In the genomic region with DNA sequence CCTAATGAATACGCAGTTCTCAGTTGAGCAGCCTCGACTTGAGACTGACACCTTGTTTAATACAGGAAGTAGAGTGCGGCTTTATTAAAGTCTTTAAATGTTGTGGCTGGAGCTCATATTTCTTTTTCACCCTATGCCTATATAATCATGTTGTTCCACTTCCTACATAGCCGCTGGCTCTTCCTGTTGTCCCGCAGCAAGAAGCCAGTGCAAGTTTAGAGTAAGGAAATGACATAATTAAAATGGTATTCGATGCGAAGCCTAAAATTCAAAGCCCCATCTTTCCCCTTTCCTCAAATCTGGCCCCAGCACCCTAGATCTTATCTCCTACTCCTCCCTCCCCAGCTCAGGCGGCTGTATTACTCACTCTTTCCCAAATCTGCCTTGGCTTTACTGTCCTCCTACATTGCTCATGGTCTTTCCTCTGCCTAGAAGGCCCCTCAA, we compare ENCODE assay signal across 11 cellular contexts. TPM values are rescaled to one million over a fixed set of nuclear protein-coding genes. Genes with fewer than 3 reads are reported as not detected.
DNase-seq lines count a peak whose midpoint lies in the region; TF ChIP-seq lines count a peak whose summit lies in the region.
"Had no signal": no experiment of that assay in that cellular context is flagged by ENCODE, and none has a peak within 500 bp of the region (broad histone marks: within the 10 kb centered on the region; RNA-seq: fewer than 3 reads in every experiment).

No MANE protein-coding gene starts in this region.

- peak overlapping the region; percentile 68 to 89; a peak in 3 of 4 replicates for H3K27ac ChIP-seq in SK-N-SH (ENCODE audit: low read depth in 2 of 2, low read length in 1 of 2)
- H3K27ac ChIP-seq in osteoblast (ENCODE audit: low read depth, low read length) = peak overlapping the region; percentile 72

- H3K9me3 ChIP-seq in SK-N-SH = no peaks in the 10 kb centered on the region
- H3K9me3 ChIP-seq in osteoblast (ENCODE audit: low read depth, low read length) = no peaks in the 10 kb centered on the region

- peak overlapping the region; percentile 85 for H2AFZ ChIP-seq in SK-N-SH (ENCODE audit: low read depth)
- H2AFZ ChIP-seq in osteoblast (ENCODE audit: low read length) = peak overlapping the region; percentile 69

- H3K4me3 ChIP-seq in SK-N-SH (ENCODE audit: low read depth in 2 of 2, low read length in 1 of 2) (no peak overlapping the region), fibroblast of the aortic adventitia (ENCODE audit: low read depth, low read length) (no peak overlapping the region), osteoblast (ENCODE audit: insufficient read depth, low read length) (no peak overlapping the region)

- H3K4me1 ChIP-seq in SK-N-SH (ENCODE audit: control insufficient read depth in 1 of 2, insufficient read depth in 2 of 2, low read depth in 1 of 2, low read length in 1 of 2) (peaks cover 0 to 12% of the 10 kb centered on the region in 2 experiments; a peak in 1 of 4 replicates), osteoblast (ENCODE audit: insufficient read depth, low read length) (peaks cover 15% of the 10 kb centered on the region)

- H3K79me2 ChIP-seq in SK-N-SH (ENCODE audit: insufficient read depth) (no peaks in the 10 kb centered on the region), osteoblast (ENCODE audit: insufficient read depth, low read length) (no peaks in the 10 kb centered on the region)

- in situ Hi-C loops in ACHN (cut with HindIII; ENCODE audit: low pct_ligation_motif_present, low pct_unique_long_range_greater_than_20kb, low sequenced_read_pairs) = no loop called here

- TF ChIP-seq CTCF in SK-N-SH (IDR thresholded peaks at IDR 0.05) (no peak), fibroblast of the aortic adventitia (IDR thresholded peaks at IDR 0.05; ENCODE audit: insufficient read depth, low read length) (no peak), osteoblast (IDR thresholded peaks at IDR 0.05; ENCODE audit: extremely low read depth, low read depth, low read length) (no peak), GM10248 (IDR thresholded peaks at IDR 0.05; ENCODE audit: control extremely low read depth, extremely low read depth, low read depth, missing control alignments) (no peak)

- H3K36me3 ChIP-seq in SK-N-SH (replicated peaks in 1 of 2; ENCODE audit: control insufficient read depth in 1 of 2, insufficient read depth in 2 of 2, low read length in 1 of 2) (no peaks in the 10 kb centered on the region), osteoblast (ENCODE audit: insufficient read depth, low read length) (no peaks in the 10 kb centered on the region)

- 18% methylated on average over 8 of the region's 8 CpGs for WGBS in SK-N-SH (ENCODE audit: low lambda C conversion rate)

- no peak for TF ChIP-seq RAD21 in SK-N-SH (IDR thresholded peaks at IDR 0.05; ENCODE audit: low read length)

- CTCF ChIA-PET in SK-N-SH (lab: Yijun Ruan, JAX) (no interaction called here), GM10248 (lab: Yijun Ruan, JAX) (interaction anchor here (2.6 kb wide), 1 partner anchor 9 kb away, joined by 9 read pairs; no protein-coding TSS in a partner anchor)

- peak; percentile 89 for DNase-seq in Daoy (ENCODE audit: low read depth)
- no peak for DNase-seq in SK-N-SH
- DNase-seq in fibroblast of the aortic adventitia (ENCODE audit: low read depth) = peak; percentile 95
- DNase-seq in osteoblast (ENCODE audit: insufficient read length, low spot score, missing footprints) = peak; percentile 71
- DNase-seq in NCI-H526 (lab: John Stamatoyannopoulos, UW) = no peak
- DNase-seq in GM10248 (ENCODE audit: extremely low spot score) = no peak
- no peak for DNase-seq in ACHN
- DNase-seq in HUDEP-2 (lab: John Stamatoyannopoulos, UW; ENCODE audit: unreplicated experiment in 76 of 76) = no peak
- DNase-seq: activated CD4-positive, alpha-beta T cell treated with anti-CD3 and anti-CD28 coated beads, Interleukin-2, amount 10 ng/mL, durations not matched to agents 24 days and 14 days; DND-41; MM.1S had no signal

- peak overlapping the region; percentile 44 for H3K9ac ChIP-seq in SK-N-SH

- no peaks in the 10 kb centered on the region for H3K9me2 ChIP-seq in SK-N-SH

- H3F3A ChIP-seq in SK-N-SH (replicated peaks; ENCODE audit: insufficient read depth) = peaks cover 26% of the 10 kb centered on the region

- POLR2A ChIA-PET in SK-N-SH (lab: Yijun Ruan, JAX) (no interaction called here), GM10248 (lab: Yijun Ruan, JAX) (no interaction called here)

- H3K4me2 ChIP-seq in SK-N-SH (peak overlapping the region; percentile 53; the same call in 1 of the 2 replicates), osteoblast (ENCODE audit: insufficient read depth, low read length) (peak overlapping the region; percentile 38)

- no peaks in the 10 kb centered on the region for H3K27me3 ChIP-seq in SK-N-SH (ENCODE audit: insufficient read depth)
- H3K27me3 ChIP-seq in osteoblast (ENCODE audit: insufficient read depth, low read length) = no peaks in the 10 kb centered on the region

- peak in 1 of 2 experiments; percentile 90; a peak in 2 of 4 replicates for TF ChIP-seq EP300 in SK-N-SH (IDR thresholded peaks at IDR 0.05; ENCODE audit: borderline replicate concordance in 1 of 2, low read depth in 1 of 2, low read length in 1 of 2)

- H4K20me1 ChIP-seq in SK-N-SH (ENCODE audit: insufficient read depth) (no peaks in the 10 kb centered on the region), osteoblast (ENCODE audit: insufficient read depth, low read length) (no peaks in the 10 kb centered on the region)

TF ChIP-seq in SK-N-SH, 30 proteins besides CTCF, POLR2A, EP300 and RAD21 (continues in another document):
- TF ChIP-seq MEF2A (IDR thresholded peaks at IDR 0.05; ENCODE audit: borderline replicate concordance, low read depth) = no peak; the same call in 1 of the 2 replicates
- peak; percentile 86 for TF ChIP-seq JUND (IDR thresholded peaks at IDR 0.05)
- TF ChIP-seq TAF1 (IDR thresholded peaks at IDR 0.05; ENCODE audit: borderline replicate concordance, low read depth, low read length) = no peak
- TF ChIP-seq FOXM1 (IDR thresholded peaks at IDR 0.05; ENCODE audit: low read depth) = peak; percentile 79; the same call in 1 of the 2 replicates
- peak; percentile 80; the same call in 1 of the 2 replicates for TF ChIP-seq RXRA (IDR thresholded peaks at IDR 0.05; ENCODE audit: borderline replicate concordance, low read depth)
- TF ChIP-seq TEAD4 (IDR thresholded peaks at IDR 0.05; ENCODE audit: borderline replicate concordance, insufficient read depth) = peak; percentile 84; the same call in 1 of the 2 replicates
- TF ChIP-seq, protein P1, sequence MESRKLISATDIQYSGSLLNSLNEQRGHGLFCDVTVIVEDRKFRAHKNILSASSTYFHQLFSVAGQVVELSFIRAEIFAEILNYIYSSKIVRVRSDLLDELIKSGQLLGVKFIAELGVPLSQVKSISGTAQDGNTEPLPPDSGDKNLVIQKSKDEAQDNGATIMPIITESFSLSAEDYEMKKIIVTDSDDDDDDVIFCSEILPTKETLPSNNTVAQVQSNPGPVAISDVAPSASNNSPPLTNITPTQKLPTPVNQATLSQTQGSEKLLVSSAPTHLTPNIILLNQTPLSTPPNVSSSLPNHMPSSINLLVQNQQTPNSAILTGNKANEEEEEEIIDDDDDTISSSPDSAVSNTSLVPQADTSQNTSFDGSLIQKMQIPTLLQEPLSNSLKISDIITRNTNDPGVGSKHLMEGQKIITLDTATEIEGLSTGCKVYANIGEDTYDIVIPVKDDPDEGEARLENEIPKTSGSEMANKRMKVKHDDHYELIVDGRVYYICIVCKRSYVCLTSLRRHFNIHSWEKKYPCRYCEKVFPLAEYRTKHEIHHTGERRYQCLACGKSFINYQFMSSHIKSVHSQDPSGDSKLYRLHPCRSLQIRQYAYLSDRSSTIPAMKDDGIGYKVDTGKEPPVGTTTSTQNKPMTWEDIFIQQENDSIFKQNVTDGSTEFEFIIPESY (IDR thresholded peaks at IDR 0.05; ENCODE audit: borderline replicate concordance, low read depth) = no peak
- TF ChIP-seq FOSL2 (IDR thresholded peaks at IDR 0.05; ENCODE audit: borderline replicate concordance, low read depth) = peak; percentile 89
- TF ChIP-seq NFIC (IDR thresholded peaks at IDR 0.05; ENCODE audit: borderline replicate concordance) = peak; percentile 81
- TF ChIP-seq GATA2 (CRISPR knock-in tag; IDR thresholded peaks at IDR 0.05) = no peak
- TF ChIP-seq GABPA (IDR thresholded peaks at IDR 0.05; ENCODE audit: low read depth) = peak; percentile 55; the same call in 1 of the 2 replicates
- TF ChIP-seq, protein P2, sequence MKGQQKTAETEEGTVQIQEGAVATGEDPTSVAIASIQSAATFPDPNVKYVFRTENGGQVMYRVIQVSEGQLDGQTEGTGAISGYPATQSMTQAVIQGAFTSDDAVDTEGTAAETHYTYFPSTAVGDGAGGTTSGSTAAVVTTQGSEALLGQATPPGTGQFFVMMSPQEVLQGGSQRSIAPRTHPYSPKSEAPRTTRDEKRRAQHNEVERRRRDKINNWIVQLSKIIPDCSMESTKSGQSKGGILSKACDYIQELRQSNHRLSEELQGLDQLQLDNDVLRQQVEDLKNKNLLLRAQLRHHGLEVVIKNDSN (IDR thresholded peaks at IDR 0.05; ENCODE audit: borderline replicate concordance, low read depth) = no peak
- peak; percentile 84 for TF ChIP-seq TCF12 (IDR thresholded peaks at IDR 0.05)
- TF ChIP-seq NRF1 (IDR thresholded peaks at IDR 0.05; ENCODE audit: low read depth, low read length) = no peak
- TF ChIP-seq CHD2 (IDR thresholded peaks at IDR 0.05; ENCODE audit: low read length, partially characterized antibody) = no peak
- TF ChIP-seq, protein P3, sequence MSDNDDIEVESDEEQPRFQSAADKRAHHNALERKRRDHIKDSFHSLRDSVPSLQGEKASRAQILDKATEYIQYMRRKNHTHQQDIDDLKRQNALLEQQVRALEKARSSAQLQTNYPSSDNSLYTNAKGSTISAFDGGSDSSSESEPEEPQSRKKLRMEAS (IDR thresholded peaks at IDR 0.05; ENCODE audit: low read depth) = no peak
- TF ChIP-seq ELF1 (IDR thresholded peaks at IDR 0.05) = peak; percentile 74
- TF ChIP-seq, protein P4, sequence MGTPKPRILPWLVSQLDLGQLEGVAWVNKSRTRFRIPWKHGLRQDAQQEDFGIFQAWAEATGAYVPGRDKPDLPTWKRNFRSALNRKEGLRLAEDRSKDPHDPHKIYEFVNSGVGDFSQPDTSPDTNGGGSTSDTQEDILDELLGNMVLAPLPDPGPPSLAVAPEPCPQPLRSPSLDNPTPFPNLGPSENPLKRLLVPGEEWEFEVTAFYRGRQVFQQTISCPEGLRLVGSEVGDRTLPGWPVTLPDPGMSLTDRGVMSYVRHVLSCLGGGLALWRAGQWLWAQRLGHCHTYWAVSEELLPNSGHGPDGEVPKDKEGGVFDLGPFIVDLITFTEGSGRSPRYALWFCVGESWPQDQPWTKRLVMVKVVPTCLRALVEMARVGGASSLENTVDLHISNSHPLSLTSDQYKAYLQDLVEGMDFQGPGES (IDR thresholded peaks at IDR 0.05; ENCODE audit: low read depth, low read length) = no peak

RNA-seq across cellular contexts. Expression of a gene that starts 7.5 kb away (rescaled TPM):
- total RNA-seq in Daoy (2014; rRNA removed; shearing (Covaris generic)) = 73.2 and 79.5 TPM in 2 replicates
- 18.0 and 23.3 TPM in 2 replicates for polyA plus RNA-seq in SK-N-SH (2012; rRNA removed)
- 18.0 and 21.5 TPM in 2 replicates for polyA plus RNA-seq in SK-N-SH (2012; cell fraction: cytosol; rRNA removed)
- 36.7 and 73.8 TPM in 2 replicates for polyA plus RNA-seq in SK-N-SH (2012; cell fraction: nucleus; rRNA removed)
- total RNA-seq in fibroblast of the aortic adventitia (ENCODE audit: low replicate concordance) (61.9 and 79.2 TPM in 2 replicates), osteoblast (96.4 and 107 TPM in 2 replicates)

Comparison
In these comparisons a context has a peak if more than half of its experiments do, and no peak if none do; other contexts are left out.
1. DNase-seq: peak in Daoy (single experiment), fibroblast of the aortic adventitia (single experiment) and osteoblast (single experiment); none in SK-N-SH (single experiment), NCI-H526 (0 of 2), GM10248 (single experiment), ACHN (single experiment) and HUDEP-2 (0 of 76).